In the genomic region with DNA sequence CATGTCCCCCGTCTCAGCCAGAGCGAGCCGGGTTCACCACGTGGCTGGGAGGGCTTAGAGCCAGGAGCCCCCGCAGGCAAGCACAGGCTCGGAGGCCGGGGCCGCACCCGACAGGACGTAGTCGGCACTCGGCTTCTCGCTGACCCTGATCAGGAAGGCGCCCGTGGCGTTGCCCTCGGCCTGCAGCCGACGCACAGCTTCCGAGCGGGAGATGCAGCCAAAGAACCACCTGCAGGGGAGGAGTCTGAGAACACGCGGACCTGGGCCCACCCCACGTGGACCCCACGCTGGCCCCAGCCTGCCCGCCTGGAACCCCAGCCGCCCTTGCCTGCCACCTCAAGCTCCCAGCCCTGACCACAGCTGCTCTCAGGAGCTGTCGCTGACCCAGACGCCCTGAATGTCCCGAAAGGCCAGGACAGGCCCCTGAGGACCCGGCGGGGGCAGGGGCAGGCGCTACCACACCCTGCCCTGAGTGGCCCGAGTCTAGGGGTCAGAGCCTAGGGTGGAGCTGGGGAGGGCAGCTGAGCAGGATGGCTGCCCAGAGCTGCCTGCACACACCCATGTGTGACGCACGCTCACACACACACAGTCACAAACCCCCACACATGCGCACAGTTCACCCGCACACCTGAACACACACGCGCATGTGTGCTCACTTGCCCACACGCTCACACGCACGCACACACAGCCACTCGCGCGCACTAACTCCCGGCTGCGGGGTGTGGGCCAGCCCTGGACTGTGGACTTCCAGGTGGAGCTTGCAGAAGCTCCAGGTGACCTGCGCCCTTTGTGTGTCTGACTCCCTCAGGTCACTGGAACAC, we compare ENCODE assay signal across 8 cellular contexts. TPM values are rescaled to one million over a fixed set of nuclear protein-coding genes. Genes with fewer than 3 reads are reported as not detected.
A peak's percentile ranks its signal among the peaks of the same experiment; 100 is the strongest.
DNase-seq lines count a peak whose midpoint lies in the region; ATAC-seq and TF ChIP-seq lines count a peak whose summit lies in the region.
"Had no signal": no experiment of that assay in that cellular context is flagged by ENCODE, and none has a peak within 500 bp of the region (broad histone marks: within the 10 kb centered on the region; RNA-seq: fewer than 3 reads in every experiment).

No MANE protein-coding gene starts in this region.

- H3K27ac ChIP-seq in HEK293 (ENCODE audit: extremely low read depth, low read depth, low read length): no peak overlapping the region
- peak overlapping the region; percentile 88 for H3K27ac ChIP-seq in VCaP
- H3K27ac ChIP-seq: SK-N-MC had no signal

- intact Hi-C loops in mucosa of descending colon (cut with DNase I, micrococcal nuclease): loop anchor here (5.0 kb wide), 1 partner anchor 437 kb away; no protein-coding TSS in a partner anchor

- CTCF ChIA-PET in HEK293 (lab: Yijun Ruan, JAX): interaction anchor here (0.6 kb wide), 1 partner anchor 273 kb away, joined by 3 read pairs; no protein-coding TSS in a partner anchor

- no peaks in the 10 kb centered on the region for H3K36me3 ChIP-seq in HEK293 (ENCODE audit: control insufficient read depth in 2 of 2, insufficient read depth in 1 of 2, low read length in 2 of 2)
- H3K36me3 ChIP-seq in mucosa of descending colon (ENCODE audit: low read depth): no peaks in the 10 kb centered on the region

- ATAC-seq in mucosa of descending colon: peak; percentile 54

- no peak for TF ChIP-seq CTCF in HEK293 (tag by site-specific recombination; IDR thresholded peaks at IDR 0.05)
- TF ChIP-seq CTCF in VCaP (conservative IDR thresholded peaks at IDR 0.05): no peak
- no peak for TF ChIP-seq CTCF in mucosa of descending colon (IDR thresholded peaks at IDR 0.05)

- H3K9me3 ChIP-seq in HEK293 (ENCODE audit: control insufficient read depth, insufficient read depth, low read depth, low read length) (no peaks in the 10 kb centered on the region), mucosa of descending colon (no peaks in the 10 kb centered on the region)

- DNase-seq in mucosa of descending colon: peak; percentile 87 to 91 (median 88)
- DNase-seq in activated effector memory CD4-positive, alpha-beta T cell treated with anti-CD3 and anti-CD28 coated beads, Interleukin-2, amount 50 U/mL, for 16 hours: no peak
- no peak for DNase-seq in cerebellum (ENCODE audit: low spot score)
- no peak for DNase-seq in stimulated activated CD4-positive, alpha-beta T cell treated with anti-CD3 and anti-CD28 coated beads, Interleukin-2, amount 100 ng/mL, for 24 hours

- POLR2A ChIA-PET in HEK293 (lab: Yijun Ruan, JAX): interaction anchor here (0.8 to 1.4 kb wide), 2 partner anchors 9 to 11 kb away, joined by 3 read pairs; no protein-coding TSS in a partner anchor

- no peak overlapping the region for H3K4me3 ChIP-seq in HEK293 (ENCODE audit: low read depth, low read length)
- no peak overlapping the region for H3K4me3 ChIP-seq in mucosa of descending colon
- H3K4me3 ChIP-seq: SK-N-MC had no signal

- H3K4me1 ChIP-seq in HEK293 (ENCODE audit: control insufficient read depth, insufficient read depth, low read length) (no peaks in the 10 kb centered on the region), mucosa of descending colon (ENCODE audit: low read depth) (peaks cover 43% of the 10 kb centered on the region)

TF ChIP-seq in HEK293, 187 proteins besides CTCF, POLR2A, EP300 and RAD21 (continues in another document):
- TF ChIP-seq ZBTB7A (tag by site-specific recombination; IDR thresholded peaks at IDR 0.05; ENCODE audit: low read depth) (peak; percentile 81), ZNF777 (tag by site-specific recombination; IDR thresholded peaks at IDR 0.05; ENCODE audit: borderline replicate concordance) (no peak), ZEB2 (tag by site-specific recombination; IDR thresholded peaks at IDR 0.05) (peak; percentile 82), ZXDB (tag by site-specific recombination; IDR thresholded peaks at IDR 0.05) (no peak), ZNF658 (tag by site-specific recombination; IDR thresholded peaks at IDR 0.05) (no peak), KLF17 (tag by site-specific recombination; IDR thresholded peaks at IDR 0.05) (no peak)
- TF ChIP-seq, protein P1, sequence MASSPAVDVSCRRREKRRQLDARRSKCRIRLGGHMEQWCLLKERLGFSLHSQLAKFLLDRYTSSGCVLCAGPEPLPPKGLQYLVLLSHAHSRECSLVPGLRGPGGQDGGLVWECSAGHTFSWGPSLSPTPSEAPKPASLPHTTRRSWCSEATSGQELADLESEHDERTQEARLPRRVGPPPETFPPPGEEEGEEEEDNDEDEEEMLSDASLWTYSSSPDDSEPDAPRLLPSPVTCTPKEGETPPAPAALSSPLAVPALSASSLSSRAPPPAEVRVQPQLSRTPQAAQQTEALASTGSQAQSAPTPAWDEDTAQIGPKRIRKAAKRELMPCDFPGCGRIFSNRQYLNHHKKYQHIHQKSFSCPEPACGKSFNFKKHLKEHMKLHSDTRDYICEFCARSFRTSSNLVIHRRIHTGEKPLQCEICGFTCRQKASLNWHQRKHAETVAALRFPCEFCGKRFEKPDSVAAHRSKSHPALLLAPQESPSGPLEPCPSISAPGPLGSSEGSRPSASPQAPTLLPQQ (tag by site-specific recombination; IDR thresholded peaks at IDR 0.05): peak; percentile 59
- TF ChIP-seq, protein P2, sequence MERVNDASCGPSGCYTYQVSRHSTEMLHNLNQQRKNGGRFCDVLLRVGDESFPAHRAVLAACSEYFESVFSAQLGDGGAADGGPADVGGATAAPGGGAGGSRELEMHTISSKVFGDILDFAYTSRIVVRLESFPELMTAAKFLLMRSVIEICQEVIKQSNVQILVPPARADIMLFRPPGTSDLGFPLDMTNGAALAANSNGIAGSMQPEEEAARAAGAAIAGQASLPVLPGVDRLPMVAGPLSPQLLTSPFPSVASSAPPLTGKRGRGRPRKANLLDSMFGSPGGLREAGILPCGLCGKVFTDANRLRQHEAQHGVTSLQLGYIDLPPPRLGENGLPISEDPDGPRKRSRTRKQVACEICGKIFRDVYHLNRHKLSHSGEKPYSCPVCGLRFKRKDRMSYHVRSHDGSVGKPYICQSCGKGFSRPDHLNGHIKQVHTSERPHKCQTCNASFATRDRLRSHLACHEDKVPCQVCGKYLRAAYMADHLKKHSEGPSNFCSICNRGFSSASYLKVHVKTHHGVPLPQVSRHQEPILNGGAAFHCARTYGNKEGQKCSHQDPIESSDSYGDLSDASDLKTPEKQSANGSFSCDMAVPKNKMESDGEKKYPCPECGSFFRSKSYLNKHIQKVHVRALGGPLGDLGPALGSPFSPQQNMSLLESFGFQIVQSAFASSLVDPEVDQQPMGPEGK (tag by site-specific recombination; IDR thresholded peaks at IDR 0.05): peak; percentile 33; the same call in 1 of the 2 replicates
- TF ChIP-seq, protein P3, sequence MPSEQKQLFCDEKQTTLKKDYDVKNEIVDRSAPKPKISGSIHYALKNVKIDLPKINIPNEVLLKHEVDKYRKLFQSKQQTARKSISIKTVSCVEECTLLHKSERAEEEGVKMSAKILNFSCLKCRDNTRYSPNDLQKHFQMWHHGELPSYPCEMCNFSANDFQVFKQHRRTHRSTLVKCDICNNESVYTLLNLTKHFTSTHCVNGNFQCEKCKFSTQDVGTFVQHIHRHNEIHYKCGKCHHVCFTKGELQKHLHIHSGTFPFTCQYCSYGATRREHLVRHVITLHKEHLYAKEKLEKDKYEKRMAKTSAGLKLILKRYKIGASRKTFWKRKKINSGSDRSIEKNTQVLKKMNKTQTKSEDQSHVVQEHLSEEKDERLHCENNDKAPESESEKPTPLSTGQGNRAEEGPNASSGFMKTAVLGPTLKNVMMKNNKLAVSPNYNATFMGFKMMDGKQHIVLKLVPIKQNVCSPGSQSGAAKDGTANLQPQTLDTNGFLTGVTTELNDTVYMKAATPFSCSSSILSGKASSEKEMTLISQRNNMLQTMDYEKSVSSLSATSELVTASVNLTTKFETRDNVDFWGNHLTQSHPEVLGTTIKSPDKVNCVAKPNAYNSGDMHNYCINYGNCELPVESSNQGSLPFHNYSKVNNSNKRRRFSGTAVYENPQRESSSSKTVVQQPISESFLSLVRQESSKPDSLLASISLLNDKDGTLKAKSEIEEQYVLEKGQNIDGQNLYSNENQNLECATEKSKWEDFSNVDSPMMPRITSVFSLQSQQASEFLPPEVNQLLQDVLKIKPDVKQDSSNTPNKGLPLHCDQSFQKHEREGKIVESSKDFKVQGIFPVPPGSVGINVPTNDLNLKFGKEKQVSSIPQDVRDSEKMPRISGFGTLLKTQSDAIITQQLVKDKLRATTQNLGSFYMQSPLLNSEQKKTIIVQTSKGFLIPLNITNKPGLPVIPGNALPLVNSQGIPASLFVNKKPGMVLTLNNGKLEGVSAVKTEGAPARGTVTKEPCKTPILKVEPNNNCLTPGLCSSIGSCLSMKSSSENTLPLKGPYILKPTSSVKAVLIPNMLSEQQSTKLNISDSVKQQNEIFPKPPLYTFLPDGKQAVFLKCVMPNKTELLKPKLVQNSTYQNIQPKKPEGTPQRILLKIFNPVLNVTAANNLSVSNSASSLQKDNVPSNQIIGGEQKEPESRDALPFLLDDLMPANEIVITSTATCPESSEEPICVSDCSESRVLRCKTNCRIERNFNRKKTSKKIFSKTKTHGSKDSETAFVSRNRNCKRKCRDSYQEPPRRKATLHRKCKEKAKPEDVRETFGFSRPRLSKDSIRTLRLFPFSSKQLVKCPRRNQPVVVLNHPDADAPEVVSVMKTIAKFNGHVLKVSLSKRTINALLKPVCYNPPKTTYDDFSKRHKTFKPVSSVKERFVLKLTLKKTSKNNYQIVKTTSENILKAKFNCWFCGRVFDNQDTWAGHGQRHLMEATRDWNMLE (tag by site-specific recombination; conservative IDR thresholded peaks at IDR 0.05; ENCODE audit: low read depth): no peak

RNA-seq across cellular contexts. Expression of gene PTK6, which starts 2.1 kb away (rescaled TPM):
- total RNA-seq in mucosa of descending colon: 10 to 100 TPM; 39.5 to 91.7 (median 87.1) TPM
- total RNA-seq in cerebellum: not detected

RNA-seq across cellular contexts. Expression of gene SRMS, which starts 12.5 kb away (rescaled TPM):
- total RNA-seq in mucosa of descending colon (under 1 TPM; 0.25 to 0.52 (median 0.27) TPM), cerebellum (not detected)
- total RNA-seq: omental fat pad had no signal

RNA-seq across cellular contexts. Expression of gene PPDPF, which starts 14.5 kb away (rescaled TPM):
- total RNA-seq in mucosa of descending colon (100 to 1,000 TPM; 263 to 672 (median 537) TPM), cerebellum (48.6 TPM)

RNA-seq across cellular contexts. Expression of gene FNDC11, which starts 18.9 kb away (rescaled TPM):
- total RNA-seq in mucosa of descending colon: under 1 TPM in 2 of 3 donors, not detected in 1; 0.19 to 0.25 TPM
- total RNA-seq in cerebellum: 0.73 TPM

RNA-seq across cellular contexts. Expression of gene EEF1A2, which starts 36.2 kb away (rescaled TPM):
- total RNA-seq in mucosa of descending colon (10 to 100 TPM in 1 of 3 donors, 1 to 10 TPM in 2; 1.3 to 15.0 (median 2.7) TPM), cerebellum (78.4 TPM)

Comparison
In these comparisons a context has a peak if more than half of its experiments do, and no peak if none do; other contexts are left out.
1. DNase-seq: peak in mucosa of descending colon (3 of 3); none in activated effector memory CD4-positive, alpha-beta T cell treated with anti-CD3 and anti-CD28 coated beads, Interleukin-2, amount 50 U/mL, for 16 hours (single experiment), cerebellum (single experiment) and stimulated activated CD4-positive, alpha-beta T cell treated with anti-CD3 and anti-CD28 coated beads, Interleukin-2, amount 100 ng/mL, for 24 hours (0 of 2).
2. RNA of gene PTK6, which starts 2.1 kb away (total RNA-seq): 39.5 to 91.7 TPM in mucosa of descending colon; not detected in cerebellum (single experiment); every median in the first group is over 10 times any median in the second.